Comparison of ENCODE assay signal across 17 cellular contexts in the genomic region with DNA sequence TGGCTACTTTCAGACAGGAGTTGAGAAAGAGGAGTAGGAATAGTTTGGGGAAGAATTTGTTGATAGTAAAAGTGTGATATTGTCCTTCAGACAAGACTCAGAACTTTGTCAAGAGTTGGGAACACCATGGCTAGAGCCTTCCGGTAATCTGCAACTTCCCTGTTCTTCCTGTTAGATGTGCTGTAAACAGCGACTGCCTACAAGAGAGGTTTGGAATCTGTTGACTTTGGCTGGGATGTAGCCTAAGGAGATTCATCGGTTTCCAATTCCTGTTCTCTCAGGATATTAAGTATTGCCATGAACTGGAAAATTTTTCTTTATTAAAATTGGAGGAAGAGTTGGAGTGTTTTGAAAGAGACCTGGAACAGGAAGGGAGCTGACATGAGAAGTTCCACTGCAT. TPM values are rescaled to one million over a fixed set of nuclear protein-coding genes. Genes with fewer than 3 reads are reported as not detected.
A peak's percentile ranks its signal among the peaks of the same experiment; 100 is the strongest.
DNase-seq lines count a peak whose midpoint lies in the region; ATAC-seq and TF ChIP-seq lines count a peak whose summit lies in the region.
"Had no signal": no experiment of that assay in that cellular context is flagged by ENCODE, and none has a peak within 500 bp of the region (broad histone marks: within the 10 kb centered on the region; RNA-seq: fewer than 3 reads in every experiment).

No MANE protein-coding gene starts in this region.

- H3K27ac ChIP-seq in body of pancreas (peak overlapping the region in 2 of 4 donors; percentile 35 to 38), heart right ventricle (peak overlapping the region; percentile 23 to 91 (median 70)), parathyroid adenoma (peak overlapping the region; percentile 84), transverse colon (peak overlapping the region; percentile 39 to 50 (median 47)), Karpas-422 (ENCODE audit: low read length) (no peak overlapping the region)

- H3K9ac ChIP-seq in parathyroid adenoma (no peak overlapping the region), Karpas-422 (ENCODE audit: low read length) (no peak overlapping the region)

- H4K20me1 ChIP-seq in Karpas-422 (ENCODE audit: insufficient read depth, low read depth, low read length), result peaks cover 16% of the 10 kb centered on the region

- H3K4me3 ChIP-seq in body of pancreas (no peak overlapping the region), heart right ventricle (no peak overlapping the region), parathyroid adenoma (ENCODE audit: low read depth, low read length) (no peak overlapping the region), transverse colon (no peak overlapping the region), Karpas-422 (ENCODE audit: low read length) (no peak overlapping the region)

- intact Hi-C loops in body of pancreas (cut with DNase I) (no loop called here), heart right ventricle (cut with DNase I) (loop anchor here in 4 of 10 donors (2.0 to 10.0 kb wide), 4 partner anchors 42 to 53 kb away; a partner anchor contains a TSS), transverse colon (cut with DNase I; ENCODE audit: low total_unique reads) (no loop called here)
- intact Hi-C loops in activated CD4-positive, alpha-beta T cell treated with anti-CD3 and anti-CD28 coated beads for 36 hours (cut with DNase I, micrococcal nuclease), result no loop called here

- no peak overlapping the region for H3K27ac Mint-ChIP-seq in activated CD4-positive, alpha-beta T cell treated with anti-CD3 and anti-CD28 coated beads for 36 hours
- H3K27ac Mint-ChIP-seq: activated CD8-positive, alpha-beta memory T cell treated with anti-CD3 and anti-CD28 coated beads, Interleukin-2, amount 10 ng/mL, durations not matched to agents 7 days and 5 days; stimulated activated naive CD8-positive, alpha-beta T cell treated with anti-CD3 and anti-CD28 coated beads, Interleukin-15, amount 100 ng/mL, for 72 hours had no signal

- no peaks in the 10 kb centered on the region for H3K27me3 Mint-ChIP-seq in activated CD4-positive, alpha-beta T cell treated with anti-CD3 and anti-CD28 coated beads for 36 hours
- H3K27me3 Mint-ChIP-seq: activated CD8-positive, alpha-beta memory T cell treated with anti-CD3 and anti-CD28 coated beads, Interleukin-2, amount 10 ng/mL, durations not matched to agents 7 days and 5 days; stimulated activated naive CD8-positive, alpha-beta T cell treated with anti-CD3 and anti-CD28 coated beads, Interleukin-15, amount 100 ng/mL, for 72 hours had no signal

- H3K9me3 Mint-ChIP-seq in activated CD4-positive, alpha-beta T cell treated with anti-CD3 and anti-CD28 coated beads for 36 hours (ENCODE audit: low read depth), result no peaks in the 10 kb centered on the region
- H3K9me3 Mint-ChIP-seq: stimulated activated naive CD8-positive, alpha-beta T cell treated with anti-CD3 and anti-CD28 coated beads, Interleukin-15, amount 100 ng/mL, for 72 hours had no signal

- ATAC-seq in body of pancreas, result peak; percentile 10
- ATAC-seq in heart right ventricle, result peak in 7 of 8 donors; percentile 34 to 65 (median 50)
- ATAC-seq in activated CD4-positive, alpha-beta T cell treated with anti-CD3 and anti-CD28 coated beads for 36 hours, result no peak
- ATAC-seq: activated CD8-positive, alpha-beta memory T cell treated with anti-CD3 and anti-CD28 coated beads, Interleukin-2, amount 10 ng/mL, durations not matched to agents 7 days and 5 days; stimulated activated naive CD8-positive, alpha-beta T cell treated with anti-CD3 and anti-CD28 coated beads, Interleukin-15, amount 100 ng/mL, for 72 hours had no signal

- WGBS in body of pancreas, 2 donors, result 71 to 76% methylated on average over 3 of the region's 3 CpGs
- 31 to 38% methylated on average over 3 of the region's 3 CpGs for WGBS in heart right ventricle, 2 donors
- WGBS in transverse colon (ENCODE audit: low coverage in 1 of 2), 2 donors, result 51% methylated on average over 3 of the region's 3 CpGs; no CpG with 5 or more reads in 1 of the 2 donors

- H3K4me1 ChIP-seq in body of pancreas, result peaks cover 41% of the 10 kb centered on the region
- peaks cover 39 to 100% (median 99%) of the 10 kb centered on the region in 9 donors for H3K4me1 ChIP-seq in heart right ventricle
- peaks cover 3% of the 10 kb centered on the region for H3K4me1 ChIP-seq in parathyroid adenoma
- H3K4me1 ChIP-seq in transverse colon, result peaks cover 31 to 63% (median 38%) of the 10 kb centered on the region in 4 donors
- H3K4me1 ChIP-seq in Karpas-422 (ENCODE audit: low read length), result no peaks in the 10 kb centered on the region

- no peak for TF ChIP-seq CTCF in body of pancreas (IDR thresholded peaks at IDR 0.05)
- TF ChIP-seq CTCF in heart right ventricle (IDR thresholded peaks at IDR 0.05), result no peak
- TF ChIP-seq CTCF in parathyroid adenoma (IDR thresholded peaks at IDR 0.05), result no peak
- no peak for TF ChIP-seq CTCF in transverse colon (IDR thresholded peaks at IDR 0.05)

- CTCF ChIA-PET in activated CD4-positive, alpha-beta T cell treated with anti-CD3 and anti-CD28 coated beads for 36 hours (lab: Charles Lee), result interaction anchor here (1.0 kb wide), 1 partner anchor 16 kb away, joined by 3 read pairs; no protein-coding TSS in a partner anchor

- in situ Hi-C loops in transverse colon (cut with MboI; ENCODE audit: low pct_ligation_motif_present in 1 of 4, low pct_unique_long_range_greater_than_20kb in 1 of 4, low sequenced_read_pairs in 3 of 4), result no loop called here

- DNase-seq in body of pancreas, result no peak
- DNase-seq in heart right ventricle, result no peak
- no peak for DNase-seq in transverse colon
- DNase-seq in activated CD4-positive, alpha-beta T cell treated with anti-CD3 and anti-CD28 coated beads for 36 hours, result no peak
- DNase-seq in Karpas-422, result no peak
- no peak for DNase-seq in stimulated activated CD4-positive, alpha-beta T cell treated with anti-CD3 and anti-CD28 coated beads, Interleukin-15, amount 100 ng/mL, for 24 hours
- DNase-seq: activated CD4-positive, CD25-positive, alpha-beta regulatory T cell; activated CD8-positive, alpha-beta memory T cell treated with anti-CD3 and anti-CD28 coated beads, Interleukin-2, amount 10 ng/mL, durations not matched to agents 7 days and 5 days; BE2C; DMS53; KBM-7; mammary epithelial cell; NCI-H2171 treated with DMSO at 0.1 percent for 48 hours; SHP77; stimulated activated CD4-positive, alpha-beta T cell treated with anti-CD3 and anti-CD28 coated beads, Interleukin-12 subunit alpha, Interleukin-12 subunit beta, amount 100 ng/mL, for 4 hours; stimulated activated naive CD8-positive, alpha-beta T cell treated with anti-CD3 and anti-CD28 coated beads, Interleukin-15, amount 100 ng/mL, for 72 hours had no signal

- H3K9me3 ChIP-seq in body of pancreas (no peaks in the 10 kb centered on the region), heart right ventricle (no peaks in the 10 kb centered on the region), parathyroid adenoma (ENCODE audit: control insufficient read depth, low read length) (no peaks in the 10 kb centered on the region), transverse colon (no peaks in the 10 kb centered on the region), Karpas-422 (ENCODE audit: low read length) (no peaks in the 10 kb centered on the region)
- H3K9me3 ChIP-seq: BE2C had no signal

- H3K4me2 ChIP-seq in parathyroid adenoma (ENCODE audit: low read length) (no peak overlapping the region), Karpas-422 (ENCODE audit: low read depth, low read length, poor library complexity, severe bottlenecking) (no peak overlapping the region)

- TF ChIP-seq POLR2A in body of pancreas (IDR thresholded peaks at IDR 0.05) (no peak), transverse colon (IDR thresholded peaks at IDR 0.05) (no peak)

- H3K36me3 Mint-ChIP-seq in activated CD4-positive, alpha-beta T cell treated with anti-CD3 and anti-CD28 coated beads for 36 hours (ENCODE audit: low read depth), result no peaks in the 10 kb centered on the region

- H2AFZ ChIP-seq in parathyroid adenoma (no peak overlapping the region), Karpas-422 (ENCODE audit: low read length) (no peak overlapping the region)

- H3K4me1 Mint-ChIP-seq in activated CD4-positive, alpha-beta T cell treated with anti-CD3 and anti-CD28 coated beads for 36 hours, result peaks cover 30% of the 10 kb centered on the region

- H3K9me2 ChIP-seq in Karpas-422 (replicated peaks; ENCODE audit: insufficient read depth, low read length), result no peaks in the 10 kb centered on the region

- H3K27me3 ChIP-seq in body of pancreas, result no peaks in the 10 kb centered on the region
- no peaks in the 10 kb centered on the region for H3K27me3 ChIP-seq in heart right ventricle
- H3K27me3 ChIP-seq in parathyroid adenoma (ENCODE audit: control insufficient read depth, insufficient read depth, low read length), result no peaks in the 10 kb centered on the region
- H3K27me3 ChIP-seq in transverse colon, result no peaks in the 10 kb centered on the region
- H3K27me3 ChIP-seq in Karpas-422 (ENCODE audit: low read length), result 0 out of 2 replicates have a peak, but pooled peaks cover 2% of the 10 kb centered on the region
- H3K27me3 ChIP-seq: BE2C had no signal

- H3K79me2 ChIP-seq in parathyroid adenoma (peaks cover 10% of the 10 kb centered on the region), Karpas-422 (ENCODE audit: low read length) (no peaks in the 10 kb centered on the region)

- POLR2A ChIA-PET in activated CD4-positive, alpha-beta T cell treated with anti-CD3 and anti-CD28 coated beads for 36 hours (lab: Charles Lee), result no interaction called here

- H3K36me3 ChIP-seq in body of pancreas (replicated peaks in 1 of 2; ENCODE audit: insufficient read depth in 1 of 2, low read depth in 2 of 2) (no peaks in the 10 kb centered on the region), heart right ventricle (no peaks in the 10 kb centered on the region), parathyroid adenoma (ENCODE audit: control insufficient read depth, insufficient read depth, low read length) (no peaks in the 10 kb centered on the region), transverse colon (no peaks in the 10 kb centered on the region), Karpas-422 (ENCODE audit: insufficient read depth, low read length) (no peaks in the 10 kb centered on the region)
- H3K36me3 ChIP-seq: BE2C had no signal

- H3K4me3 Mint-ChIP-seq in activated CD4-positive, alpha-beta T cell treated with anti-CD3 and anti-CD28 coated beads for 36 hours, result no peak overlapping the region
- H3K4me3 Mint-ChIP-seq: activated CD8-positive, alpha-beta memory T cell treated with anti-CD3 and anti-CD28 coated beads, Interleukin-2, amount 10 ng/mL, durations not matched to agents 7 days and 5 days; stimulated activated naive CD8-positive, alpha-beta T cell treated with anti-CD3 and anti-CD28 coated beads, Interleukin-15, amount 100 ng/mL, for 72 hours had no signal

- TF ChIP-seq EP300 in transverse colon (IDR thresholded peaks at IDR 0.05; ENCODE audit: low read depth), result no peak

RNA-seq across cellular contexts. Expression of a gene that starts 43.9 kb away (rescaled TPM):
- total RNA-seq in body of pancreas (10 to 100 TPM; 12.5 to 14.2 TPM), heart right ventricle (10 to 100 TPM; 31.7 to 45.8 (median 39.1) TPM), transverse colon (10 to 100 TPM; 61.0 to 76.7 (median 61.2) TPM)
- 10 to 100 TPM in 1 of 2 donors, 1 to 10 TPM in 1; 7.5 to 17.8 TPM for polyA plus RNA-seq in heart right ventricle
- 10 to 100 TPM; 12.8 to 15.4 TPM for total RNA-seq in activated CD4-positive, alpha-beta T cell treated with anti-CD3 and anti-CD28 coated beads for 36 hours
- 21.8 and 39.8 TPM in 2 replicates for total RNA-seq in Karpas-422 (2014; rRNA removed; shearing (Covaris generic); ENCODE audit: low replicate concordance)
